16 cellular contexts compared by ENCODE assay signal in the genomic region with DNA sequence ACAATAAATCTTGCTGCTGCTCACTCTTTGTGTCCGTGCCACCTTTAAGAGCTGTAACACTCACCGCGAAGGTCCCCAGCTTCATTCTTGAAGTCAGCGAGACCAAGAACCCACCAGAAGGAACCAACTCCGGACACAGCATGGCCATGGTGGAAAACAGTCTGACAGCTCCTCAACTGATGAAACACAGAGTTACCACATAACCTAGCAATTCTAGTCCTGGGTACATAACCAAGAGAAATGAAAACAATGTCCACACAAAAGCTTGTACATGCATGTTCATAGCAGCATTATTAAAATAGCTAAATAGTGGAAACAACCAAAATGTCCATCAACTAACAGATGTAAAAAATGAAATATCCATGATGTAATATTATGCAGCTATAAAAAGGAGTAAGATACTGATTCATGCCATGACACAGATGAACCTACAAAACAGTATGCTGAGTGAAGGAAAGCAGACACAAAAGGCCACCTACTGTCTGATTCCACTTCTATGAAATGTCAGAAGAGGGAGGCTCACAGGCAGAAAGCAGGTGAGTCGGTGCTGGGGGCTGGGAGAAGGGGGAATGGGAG. TPM values are rescaled to one million over a fixed set of nuclear protein-coding genes. Genes with fewer than 3 reads are reported as not detected.
DNase-seq lines count a peak whose midpoint lies in the region; ATAC-seq and TF ChIP-seq lines count a peak whose summit lies in the region.
"Had no signal": no experiment of that assay in that cellular context is flagged by ENCODE, and none has a peak within 500 bp of the region (broad histone marks: within the 10 kb centered on the region; RNA-seq: fewer than 3 reads in every experiment).

No MANE protein-coding gene starts in this region.

- ATAC-seq in natural killer cell = no peak
- ATAC-seq in natural killer cell treated with Interleukin-12 subunit alpha and Interleukin-12 subunit beta and Interleukin-15 and Interleukin-18, amount 100 ng/mL, for 72 hours = no peak
- no peak for ATAC-seq in memory B cell (ENCODE audit: low read depth)
- ATAC-seq in GM18873 (IDR thresholded peaks at IDR 0.05; ENCODE audit: low FRiP score, unreplicated experiment) = no peak

- no peaks in the 10 kb centered on the region for H3K27me3 Mint-ChIP-seq in natural killer cell (ENCODE audit: low read depth in 2 of 2)
- no peaks in the 10 kb centered on the region for H3K27me3 Mint-ChIP-seq in natural killer cell treated with Interleukin-12 subunit alpha and Interleukin-12 subunit beta and Interleukin-15 and Interleukin-18, amount 100 ng/mL, for 72 hours
- no peaks in the 10 kb centered on the region for H3K27me3 Mint-ChIP-seq in memory B cell
- H3K27me3 Mint-ChIP-seq: activated T-cell treated with anti-CD3 and anti-CD28 coated beads, Interleukin-2, amount 50 U/mL, for 24 hours had no signal

- no peaks in the 10 kb centered on the region for H3K9me3 ChIP-seq in uterus
- H3K9me3 ChIP-seq: esophagus squamous epithelium had no signal

- no peak overlapping the region for H3K4me3 ChIP-seq in uterus
- H3K4me3 ChIP-seq: esophagus squamous epithelium had no signal

- intact Hi-C loops in natural killer cell (cut with micrococcal nuclease) = no loop called here
- intact Hi-C loops in uterus (cut with DNase I; ENCODE audit: low total_unique reads) = no loop called here

- no peak for TF ChIP-seq POLR2A in uterus (IDR thresholded peaks at IDR 0.05)

- H3K27me3 ChIP-seq in uterus = no peaks in the 10 kb centered on the region
- H3K27me3 ChIP-seq: esophagus squamous epithelium had no signal

- DNase-seq in natural killer cell = no peak
- DNase-seq in natural killer cell treated with Interleukin-12 subunit alpha and Interleukin-12 subunit beta and Interleukin-15 and Interleukin-18, amount 100 ng/mL, for 72 hours (ENCODE audit: low spot score) = no peak
- DNase-seq in amniotic epithelial cell (ENCODE audit: low read depth) = peak; percentile 60
- DNase-seq in memory B cell (ENCODE audit: low spot score in 2 of 2) = no peak
- no peak for DNase-seq in uterus
- DNase-seq in epidermal melanocyte (ENCODE audit: insufficient read length, low spot score) = no peak
- no peak for DNase-seq in islet precursor cell
- DNase-seq: activated T-cell treated with anti-CD3 and anti-CD28 coated beads, Interleukin-2, amount 50 U/mL, for 24 hours; amygdala; esophagus squamous epithelium; NCI-H2081 treated with DMSO at 0.1 percent for 48 hours; retina; RPMI8226; stimulated activated CD8-positive, alpha-beta memory T cell treated with anti-CD3 and anti-CD28 coated beads, Interleukin-4, amount 100 ng/mL, for 48 hours; trophoblast cell had no signal

- no peaks in the 10 kb centered on the region for H3K36me3 Mint-ChIP-seq in natural killer cell
- no peaks in the 10 kb centered on the region for H3K36me3 Mint-ChIP-seq in natural killer cell treated with Interleukin-12 subunit alpha and Interleukin-12 subunit beta and Interleukin-15 and Interleukin-18, amount 100 ng/mL, for 72 hours
- H3K36me3 Mint-ChIP-seq in memory B cell = peaks cover 8% of the 10 kb centered on the region

- H3K4me1 ChIP-seq in uterus = peaks cover 12 to 28% of the 10 kb centered on the region in 2 donors

- H3K4me3 Mint-ChIP-seq in natural killer cell (no peak overlapping the region), memory B cell (no peak overlapping the region)
- H3K4me3 Mint-ChIP-seq in natural killer cell treated with Interleukin-12 subunit alpha and Interleukin-12 subunit beta and Interleukin-15 and Interleukin-18, amount 100 ng/mL, for 72 hours = no peak overlapping the region
- H3K4me3 Mint-ChIP-seq: activated T-cell treated with anti-CD3 and anti-CD28 coated beads, Interleukin-2, amount 50 U/mL, for 24 hours had no signal

- no peaks in the 10 kb centered on the region for H3K36me3 ChIP-seq in uterus

- peak overlapping the region; percentile 71 to 76 for H3K27ac ChIP-seq in uterus

- H3K27ac Mint-ChIP-seq in natural killer cell (peak overlapping the region; percentile 8 to 25), memory B cell (peak overlapping the region; percentile 46)
- no peak overlapping the region for H3K27ac Mint-ChIP-seq in natural killer cell treated with Interleukin-12 subunit alpha and Interleukin-12 subunit beta and Interleukin-15 and Interleukin-18, amount 100 ng/mL, for 72 hours
- H3K27ac Mint-ChIP-seq: activated T-cell treated with anti-CD3 and anti-CD28 coated beads, Interleukin-2, amount 50 U/mL, for 24 hours had no signal

- H3K9me3 Mint-ChIP-seq in natural killer cell = no peaks in the 10 kb centered on the region
- no peaks in the 10 kb centered on the region for H3K9me3 Mint-ChIP-seq in natural killer cell treated with Interleukin-12 subunit alpha and Interleukin-12 subunit beta and Interleukin-15 and Interleukin-18, amount 100 ng/mL, for 72 hours
- H3K9me3 Mint-ChIP-seq in memory B cell = no peaks in the 10 kb centered on the region
- H3K9me3 Mint-ChIP-seq: activated T-cell treated with anti-CD3 and anti-CD28 coated beads, Interleukin-2, amount 50 U/mL, for 24 hours had no signal

- H3K4me1 Mint-ChIP-seq in natural killer cell (peaks cover 67 to 68% of the 10 kb centered on the region in 2 donors), memory B cell (peaks cover 32% of the 10 kb centered on the region)
- peaks cover 49 to 51% of the 10 kb centered on the region in 2 donors for H3K4me1 Mint-ChIP-seq in natural killer cell treated with Interleukin-12 subunit alpha and Interleukin-12 subunit beta and Interleukin-15 and Interleukin-18, amount 100 ng/mL, for 72 hours (ENCODE audit: low read depth in 2 of 2)

- TF ChIP-seq CTCF in natural killer cell (IDR thresholded peaks at IDR 0.05) (no peak), uterus (IDR thresholded peaks at IDR 0.05) (no peak)

RNA-seq across cellular contexts. Expression of gene VGLL4, which starts 36.8 kb away (rescaled TPM):
- total RNA-seq in natural killer cell (10 to 100 TPM; 29.5 to 42.8 (median 34.6) TPM), uterus (100 to 1,000 TPM in 3 of 4 donors, 10 to 100 TPM in 1; 79.3 to 144 (median 143) TPM)
- total RNA-seq in natural killer cell treated with Interleukin-12 subunit alpha and Interleukin-12 subunit beta and Interleukin-15 and Interleukin-18, amount 100 ng/mL, for 72 hours = 10 to 100 TPM; 50.4 to 52.9 TPM

Comparison
In these comparisons a context has a peak if more than half of its experiments do, and no peak if none do; other contexts are left out.
1. H3K27ac Mint-ChIP-seq: peak in natural killer cell (2 of 2) and memory B cell (single experiment); none in natural killer cell treated with Interleukin-12 subunit alpha and Interleukin-12 subunit beta and Interleukin-15 and Interleukin-18, amount 100 ng/mL, for 72 hours (0 of 2).